1 cellular context compared by ENCODE assay signal in genomic region chr1:150909585-150910185, GRCh38.
A peak's percentile ranks its signal among the peaks of the same experiment; 100 is the strongest.
TF ChIP-seq lines count a peak whose summit lies in the region.

No MANE protein-coding gene starts in this region.

TF ChIP-seq in HepG2, 621 proteins besides CTCF, POLR2A, EP300 and RAD21:
- TF ChIP-seq ZNF124 (CRISPR knock-in tag; IDR thresholded peaks at IDR 0.05): peak; percentile 58; the same call in 1 of the 2 replicates
- TF ChIP-seq ELF1 (CRISPR knock-in tag; IDR thresholded peaks at IDR 0.05): no peak
